In the genomic region with DNA sequence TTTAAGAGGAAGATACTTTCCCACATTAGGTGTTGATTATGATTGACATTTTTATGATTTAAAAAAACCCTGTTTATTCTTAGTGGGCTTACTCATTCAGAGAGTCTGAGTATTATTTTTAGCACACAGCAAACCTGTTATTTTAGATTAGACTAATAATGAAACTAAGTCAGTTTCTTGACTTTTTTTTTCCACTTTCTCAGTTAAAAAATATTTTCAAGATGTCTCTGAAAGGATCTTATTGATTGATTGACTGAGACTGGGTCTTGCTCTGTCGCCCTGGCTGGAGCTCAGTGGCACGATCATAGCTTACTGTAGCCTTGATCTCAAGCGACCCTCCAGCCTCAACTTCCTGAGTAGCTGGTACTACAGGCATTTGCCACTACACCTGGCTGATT, we compare ENCODE assay signal across 9 cellular contexts. TPM values are rescaled to one million over a fixed set of nuclear protein-coding genes. Genes with fewer than 3 reads are reported as not detected.
A peak's percentile ranks its signal among the peaks of the same experiment; 100 is the strongest.
DNase-seq lines count a peak whose midpoint lies in the region; ATAC-seq and TF ChIP-seq lines count a peak whose summit lies in the region.
"Had no signal": no experiment of that assay in that cellular context is flagged by ENCODE, and none has a peak within 500 bp of the region (broad histone marks: within the 10 kb centered on the region; RNA-seq: fewer than 3 reads in every experiment).

No MANE protein-coding gene starts in this region.

- peaks cover 22% of the 10 kb centered on the region for H3K36me3 Mint-ChIP-seq in activated naive CD8-positive, alpha-beta T cell treated with anti-CD3 and anti-CD28 coated beads, Interleukin-2, amount 10 ng/mL, durations not matched to agents 7 days and 5 days

- peak overlapping the region; percentile 37 for H3K4me3 Mint-ChIP-seq in activated naive CD8-positive, alpha-beta T cell treated with anti-CD3 and anti-CD28 coated beads, Interleukin-2, amount 10 ng/mL, durations not matched to agents 7 days and 5 days

- H3K9me3 Mint-ChIP-seq in activated naive CD8-positive, alpha-beta T cell treated with anti-CD3 and anti-CD28 coated beads, Interleukin-2, amount 10 ng/mL, durations not matched to agents 7 days and 5 days: peaks cover 16% of the 10 kb centered on the region

- no peak for DNase-seq in activated naive CD8-positive, alpha-beta T cell treated with anti-CD3 and anti-CD28 coated beads, Interleukin-2, amount 10 ng/mL, durations not matched to agents 7 days and 5 days
- DNase-seq in ureter (ENCODE audit: low spot score) (no peak), H4 (ENCODE audit: low spot score) (no peak), omental fat pad (ENCODE audit: low spot score) (no peak), HuH-7 (ENCODE audit: low spot score) (no peak)
- DNase-seq: heart left ventricle had no signal

- ATAC-seq in GM18517 (IDR thresholded peaks at IDR 0.05; ENCODE audit: unreplicated experiment) (peak; percentile 64), GM21423 (IDR thresholded peaks at IDR 0.05; ENCODE audit: unreplicated experiment) (peak; percentile 55), HG03432 (IDR thresholded peaks at IDR 0.05; ENCODE audit: unreplicated experiment) (peak; percentile 55), omental fat pad (ENCODE audit: low FRiP score) (no peak)
- ATAC-seq in activated naive CD8-positive, alpha-beta T cell treated with anti-CD3 and anti-CD28 coated beads, Interleukin-2, amount 10 ng/mL, durations not matched to agents 7 days and 5 days (ENCODE audit: low read depth): peak; percentile 51
- ATAC-seq: heart left ventricle had no signal

- H3K4me1 Mint-ChIP-seq in activated naive CD8-positive, alpha-beta T cell treated with anti-CD3 and anti-CD28 coated beads, Interleukin-2, amount 10 ng/mL, durations not matched to agents 7 days and 5 days: peaks cover 18% of the 10 kb centered on the region

- TF ChIP-seq CTCF in omental fat pad (IDR thresholded peaks at IDR 0.05): no peak

- H3K27ac Mint-ChIP-seq in activated naive CD8-positive, alpha-beta T cell treated with anti-CD3 and anti-CD28 coated beads, Interleukin-2, amount 10 ng/mL, durations not matched to agents 7 days and 5 days: peak overlapping the region; percentile 76

- no peaks in the 10 kb centered on the region for H3K27me3 Mint-ChIP-seq in activated naive CD8-positive, alpha-beta T cell treated with anti-CD3 and anti-CD28 coated beads, Interleukin-2, amount 10 ng/mL, durations not matched to agents 7 days and 5 days

- POLR2A ChIA-PET in activated naive CD8-positive, alpha-beta T cell treated with anti-CD3 and anti-CD28 coated beads, Interleukin-2, amount 10 ng/mL, durations not matched to agents 7 days and 5 days (lab: Charles Lee): interaction anchor here (1.1 kb wide), 1 partner anchor 20 kb away, joined by 3 read pairs; a partner anchor contains a TSS

RNA-seq across cellular contexts. Expression of a gene that starts 20.4 kb away (rescaled TPM):
- 10 to 100 TPM; 12.2 to 13.5 TPM for total RNA-seq in activated naive CD8-positive, alpha-beta T cell treated with anti-CD3 and anti-CD28 coated beads, Interleukin-2, amount 10 ng/mL, durations not matched to agents 7 days and 5 days
- total RNA-seq in ureter: 19.0 TPM
- 8.9 and 9.5 TPM in 2 replicates for total RNA-seq in H4 (2014; rRNA removed; shearing (Covaris generic))
- total RNA-seq in omental fat pad: 10 to 100 TPM in 3 of 4 donors, 1 to 10 TPM in 1; 7.8 to 19.8 (median 12.3) TPM

RNA-seq across cellular contexts. Expression of a gene that starts 54.3 kb away (rescaled TPM):
- total RNA-seq in activated naive CD8-positive, alpha-beta T cell treated with anti-CD3 and anti-CD28 coated beads, Interleukin-2, amount 10 ng/mL, durations not matched to agents 7 days and 5 days: 10 to 100 TPM; 14.5 to 15.0 TPM
- 46.4 TPM for total RNA-seq in ureter
- 8.8 and 10.7 TPM in 2 replicates for total RNA-seq in H4 (2014; rRNA removed; shearing (Covaris generic))
- 10 to 100 TPM; 16.1 to 98.0 (median 58.8) TPM for total RNA-seq in omental fat pad
